ENCODE assay signal across 8 cellular contexts in the genomic region with DNA sequence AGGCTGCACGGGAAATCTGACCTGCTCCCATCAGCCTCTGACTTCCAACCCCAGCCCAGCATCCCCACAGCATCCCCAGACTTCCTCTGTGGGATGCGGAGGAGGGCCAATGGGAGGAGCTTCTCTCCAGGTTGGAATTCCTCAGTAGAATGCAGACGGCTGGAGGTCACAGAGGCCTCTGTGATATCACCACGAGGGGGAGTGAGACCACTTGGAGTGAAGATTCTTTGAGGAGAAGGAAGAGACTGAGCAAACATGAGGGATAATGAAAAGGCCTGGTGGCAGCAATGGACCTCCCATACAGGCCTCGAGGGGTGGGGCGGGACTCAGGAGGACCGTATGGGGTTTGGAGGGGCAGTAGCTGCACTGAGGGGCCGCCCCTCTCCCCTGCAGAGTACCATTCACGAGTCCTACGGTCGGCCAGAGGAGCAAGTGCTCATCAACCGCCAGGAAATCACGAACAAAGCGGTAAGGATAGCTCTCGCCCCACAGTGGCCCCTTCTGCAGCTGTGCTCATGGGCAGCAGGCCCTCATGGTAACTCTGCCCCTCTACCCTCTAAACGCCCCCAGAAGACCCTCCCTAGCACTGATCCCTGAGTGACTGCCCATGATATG. TPM values are rescaled to one million over a fixed set of nuclear protein-coding genes. Genes with fewer than 3 reads are reported as not detected.
DNase-seq lines count a peak whose midpoint lies in the region; ATAC-seq and TF ChIP-seq lines count a peak whose summit lies in the region.
"Had no signal": no experiment of that assay in that cellular context is flagged by ENCODE, and none has a peak within 500 bp of the region (broad histone marks: within the 10 kb centered on the region; RNA-seq: fewer than 3 reads in every experiment).

Gene CATSPER4 (plus strand): TSS at position 230 of the 615 bp plus-strand sequence. CDS start 26 bp downstream, at position 256.

- H3K4me3 Mint-ChIP-seq in nephron progenitor cell = no peak within 1 kb of the TSS

- ATAC-seq in GM19467 (IDR thresholded peaks at IDR 0.05; ENCODE audit: unreplicated experiment) = no peak

- H3K27me3 Mint-ChIP-seq in nephron progenitor cell (ENCODE audit: low read depth, poor library complexity) = peaks cover 7% of the 10 kb centered on the region

- H3K27ac Mint-ChIP-seq in nephron progenitor cell = peak within 1 kb of the TSS; percentile 75

- H3K9me3 Mint-ChIP-seq in nephron progenitor cell = no peaks in the 10 kb centered on the region

- peaks cover 29% of the 10 kb centered on the region for H3K4me1 Mint-ChIP-seq in nephron progenitor cell

- H3K36me3 Mint-ChIP-seq in nephron progenitor cell (ENCODE audit: low read depth) = no peaks in the 10 kb centered on the region

- peak; percentile 43 for TF ChIP-seq CTCF in nephron progenitor cell (IDR thresholded peaks at IDR 0.05)
- no peak for TF ChIP-seq CTCF in GM20000 (IDR thresholded peaks at IDR 0.05; ENCODE audit: extremely low read depth, missing control alignments)

- peak; percentile 49 for DNase-seq in EL
- peak; percentile 26 for DNase-seq in LHCN-M2 (ENCODE audit: low read depth)
- DNase-seq in cerebellar cortex (ENCODE audit: low spot score) = peak; percentile 35
- DNase-seq in nephron progenitor cell = peak; percentile 67
- no peak for DNase-seq in GM20000 (ENCODE audit: low spot score)
- DNase-seq in hippocampal formation (lab: John Stamatoyannopoulos, UW) = no peak

RNA-seq across cellular contexts. Expression of gene CATSPER4, which starts in this region (rescaled TPM):
- not detected in 2 replicates for total RNA-seq in LHCN-M2 (2014; rRNA removed)
- not detected for polyA plus RNA-seq in LHCN-M2 (2012)
- total RNA-seq: glomerular endothelial cell had no signal

Comparison
In these comparisons a context has a peak if more than half of its experiments do, and no peak if none do; other contexts are left out.
1. Peak in DNase-seq in LHCN-M2; RNA of the gene not detected or under 1 TPM.
2. DNase-seq: peak in EL (single experiment), cerebellar cortex (single experiment) and nephron progenitor cell (single experiment); none in GM20000 (single experiment) and hippocampal formation (0 of 2).